6 cellular contexts compared by ENCODE assay signal in the genomic region with DNA sequence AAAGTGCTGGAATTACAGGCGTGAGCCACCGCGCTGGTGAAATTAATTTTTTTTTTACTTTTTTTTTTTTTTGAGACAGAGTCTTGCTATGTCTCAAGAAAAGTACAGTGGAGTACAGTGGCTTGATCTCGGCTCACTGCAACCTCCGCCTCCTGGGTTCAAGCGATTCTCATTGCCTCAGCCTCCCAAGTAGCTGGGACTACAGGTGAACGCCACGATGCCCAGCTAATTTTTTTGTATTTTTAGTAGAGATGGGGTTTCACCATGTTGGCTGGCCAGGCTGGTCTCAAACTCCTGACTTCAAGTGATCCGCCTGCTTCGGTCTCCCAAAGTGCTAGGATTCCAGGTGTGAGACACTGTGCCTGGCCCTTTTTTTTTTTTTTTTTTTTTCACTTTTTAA. TPM values are rescaled to one million over a fixed set of nuclear protein-coding genes. Genes with fewer than 3 reads are reported as not detected.
"Had no signal": no experiment of that assay in that cellular context is flagged by ENCODE, and none has a peak within 500 bp of the region (broad histone marks: within the 10 kb centered on the region; RNA-seq: fewer than 3 reads in every experiment).

No MANE protein-coding gene starts in this region.

RNA-seq across cellular contexts. Expression of gene EMID1, which starts 42.2 kb away (rescaled TPM):
- total RNA-seq: activated naive CD4-positive, alpha-beta T cell treated with anti-CD3 and anti-CD28 coated beads for 36 hours; activated naive CD8-positive, alpha-beta T cell treated with anti-CD3 and anti-CD28 coated beads for 36 hours; activated naive CD8-positive, alpha-beta T cell treated with anti-CD3 and anti-CD28 coated beads, Interleukin-2, amount 10 ng/mL, durations not matched to agents 7 days and 5 days; activated T-helper 1 cell treated with anti-CD3 and anti-CD28 coated beads, Interleukin-12 subunit alpha, Interleukin-12 subunit beta, Interleukin-2, Interleukin-4 antibody, amounts not matched to agents 30 ng/mL and 10 ng/mL and 1 ng/mL, durations not matched to agents 14 hours and 24 hours and 36 hours; activated T-helper 17 cell treated with anti-CD3 and anti-CD28 coated beads, Interleukin-2, amount 50 U/mL, for 72 hours; bronchial epithelial cell had no signal
